23 cellular contexts compared by ENCODE assay signal in genomic region chr10:79390057-79390456, GRCh38. TPM values are rescaled to one million over a fixed set of nuclear protein-coding genes. Genes with fewer than 3 reads are reported as not detected.
DNase-seq lines count a peak whose midpoint lies in the region; ATAC-seq and TF ChIP-seq lines count a peak whose summit lies in the region.
"Had no signal": no experiment of that assay in that cellular context is flagged by ENCODE, and none has a peak within 500 bp of the region (broad histone marks: within the 10 kb centered on the region; RNA-seq: fewer than 3 reads in every experiment).

No MANE protein-coding gene starts in this region.

- H3K9me3 ChIP-seq in HEK293 (ENCODE audit: control insufficient read depth, insufficient read depth, low read depth, low read length) (no peaks in the 10 kb centered on the region), osteoblast (ENCODE audit: low read depth, low read length) (no peaks in the 10 kb centered on the region), transverse colon (no peaks in the 10 kb centered on the region)
- H3K9me3 ChIP-seq: MG63 had no signal

- peaks cover 7% of the 10 kb centered on the region for H4K20me1 ChIP-seq in osteoblast (ENCODE audit: insufficient read depth, low read length)

- H3K27ac ChIP-seq in HEK293 (ENCODE audit: extremely low read depth, low read depth, low read length) (no peak overlapping the region), dorsolateral prefrontal cortex (peak overlapping the region in 51 of 59 donors; percentile 0 to 85 (median 69)), osteoblast (ENCODE audit: low read depth, low read length) (no peak overlapping the region), transverse colon (peak overlapping the region; percentile 55 to 83 (median 58))
- H3K27ac ChIP-seq: RWPE1, SK-N-MC had no signal

- CTCF ChIA-PET in HEK293 (lab: Yijun Ruan, JAX), result interaction anchor here (0.6 to 1.3 kb wide), 5 partner anchors 10 to 630 kb away, joined by 3 to 6 read pairs (median 4); no protein-coding TSS in a partner anchor
- CTCF ChIA-PET in activated CD4-positive, alpha-beta T cell treated with anti-CD3 and anti-CD28 coated beads, Interleukin-2, amount 10 ng/mL, durations not matched to agents 7 days and 5 days (lab: Charles Lee), result interaction anchor here (1.5 kb wide), 1 partner anchor 15 kb away, joined by 6 read pairs; no protein-coding TSS in a partner anchor

- no peaks in the 10 kb centered on the region for H3K36me3 ChIP-seq in HEK293 (ENCODE audit: control insufficient read depth in 2 of 2, insufficient read depth in 1 of 2, low read length in 2 of 2)
- H3K36me3 ChIP-seq in osteoblast (ENCODE audit: insufficient read depth, low read length), result peaks cover 38% of the 10 kb centered on the region
- H3K36me3 ChIP-seq in transverse colon, result no peaks in the 10 kb centered on the region

- POLR2A ChIA-PET in HEK293 (lab: Yijun Ruan, JAX), result no interaction called here
- POLR2A ChIA-PET in activated CD4-positive, alpha-beta T cell treated with anti-CD3 and anti-CD28 coated beads, Interleukin-2, amount 10 ng/mL, durations not matched to agents 7 days and 5 days (lab: Charles Lee), result no interaction called here

- peak in 1 of 10 donors; percentile 16 for DNase-seq in dorsolateral prefrontal cortex
- peak; percentile 62 for DNase-seq in osteoblast (ENCODE audit: insufficient read length, low spot score, missing footprints)
- DNase-seq in transverse colon, result no peak
- DNase-seq in activated CD4-positive, alpha-beta T cell treated with anti-CD3 and anti-CD28 coated beads, Interleukin-2, amount 10 ng/mL, durations not matched to agents 7 days and 5 days, result no peak
- no peak for DNase-seq in NCI-H82 (lab: John Stamatoyannopoulos, UW)
- DNase-seq: ACHN; C1 segment of cervical spinal cord; Calu3; DMS153; MG63; NCI-H1417; NCI-H1930; NCI-H2227 treated with DMSO at 0.1 percent for 48 hours; NCI-H510A treated with DMSO at 0.1 percent for 48 hours; NCI-H748 treated with DMSO at 0.1 percent for 48 hours; NK-92 treated with Interleukin-12 subunit alpha and Interleukin-12 subunit beta, amount 100 ng/mL, for 24 hours; SHP77 treated with DMSO at 0.1 percent for 48 hours had no signal

- TF ChIP-seq EP300 in transverse colon (IDR thresholded peaks at IDR 0.05; ENCODE audit: low read depth), result no peak

- H3K4me2 ChIP-seq in osteoblast (ENCODE audit: insufficient read depth, low read length), result no peak overlapping the region

- H3K4me3 ChIP-seq in HEK293 (ENCODE audit: low read depth, low read length) (no peak overlapping the region), dorsolateral prefrontal cortex (no peak overlapping the region), osteoblast (ENCODE audit: insufficient read depth, low read length) (no peak overlapping the region), transverse colon (no peak overlapping the region)
- H3K4me3 ChIP-seq: MG63, SK-N-MC had no signal

- no peak for TF ChIP-seq CTCF in HEK293 (tag by site-specific recombination; IDR thresholded peaks at IDR 0.05)
- TF ChIP-seq CTCF in dorsolateral prefrontal cortex (IDR thresholded peaks at IDR 0.05 in 54 of 56, conservative IDR thresholded peaks at IDR 0.05 in 2 of 56; ENCODE audit: low read depth in 1 of 56, partially characterized antibody in 56 of 56), result no peak
- TF ChIP-seq CTCF in osteoblast (IDR thresholded peaks at IDR 0.05; ENCODE audit: extremely low read depth, low read depth, low read length), result no peak
- no peak for TF ChIP-seq CTCF in transverse colon (IDR thresholded peaks at IDR 0.05)

- H3K27me3 Mint-ChIP-seq in activated CD4-positive, alpha-beta T cell treated with anti-CD3 and anti-CD28 coated beads, Interleukin-2, amount 10 ng/mL, durations not matched to agents 7 days and 5 days, result no peaks in the 10 kb centered on the region

- no peaks in the 10 kb centered on the region for H3K4me1 ChIP-seq in HEK293 (ENCODE audit: control insufficient read depth, insufficient read depth, low read length)
- no peaks in the 10 kb centered on the region for H3K4me1 ChIP-seq in osteoblast (ENCODE audit: insufficient read depth, low read length)
- H3K4me1 ChIP-seq in transverse colon, result peaks cover 6 to 16% (median 13%) of the 10 kb centered on the region in 4 donors

- peaks cover 3% of the 10 kb centered on the region for H3K79me2 ChIP-seq in osteoblast (ENCODE audit: insufficient read depth, low read length)

- no peak for TF ChIP-seq POLR2A in transverse colon (IDR thresholded peaks at IDR 0.05)

- no peak overlapping the region for H2AFZ ChIP-seq in osteoblast (ENCODE audit: low read length)

- H3K4me3 Mint-ChIP-seq in activated CD4-positive, alpha-beta T cell treated with anti-CD3 and anti-CD28 coated beads, Interleukin-2, amount 10 ng/mL, durations not matched to agents 7 days and 5 days, result no peak overlapping the region
- H3K4me3 Mint-ChIP-seq: CD8-positive, alpha-beta T cell had no signal

- ATAC-seq in GM18511 (IDR thresholded peaks at IDR 0.05; ENCODE audit: unreplicated experiment) (no peak), GM19452 (IDR thresholded peaks at IDR 0.05; ENCODE audit: unreplicated experiment) (no peak)
- ATAC-seq: CD8-positive, alpha-beta T cell had no signal

- H3K4me1 Mint-ChIP-seq in activated CD4-positive, alpha-beta T cell treated with anti-CD3 and anti-CD28 coated beads, Interleukin-2, amount 10 ng/mL, durations not matched to agents 7 days and 5 days, result no peaks in the 10 kb centered on the region

- no peaks in the 10 kb centered on the region for H3K36me3 Mint-ChIP-seq in activated CD4-positive, alpha-beta T cell treated with anti-CD3 and anti-CD28 coated beads, Interleukin-2, amount 10 ng/mL, durations not matched to agents 7 days and 5 days (ENCODE audit: low read depth)
- H3K36me3 Mint-ChIP-seq: CD8-positive, alpha-beta T cell had no signal

- no peaks in the 10 kb centered on the region for H3K27me3 ChIP-seq in dorsolateral prefrontal cortex
- H3K27me3 ChIP-seq in osteoblast (ENCODE audit: insufficient read depth, low read length), result no peaks in the 10 kb centered on the region
- no peaks in the 10 kb centered on the region for H3K27me3 ChIP-seq in transverse colon
- H3K27me3 ChIP-seq: MG63 had no signal

- intact Hi-C loops in dorsolateral prefrontal cortex (cut with DNase I), result no loop called here
- intact Hi-C loops in transverse colon (cut with DNase I; ENCODE audit: low total_unique reads), result no loop called here

- WGBS in transverse colon (ENCODE audit: low coverage in 1 of 2), 2 donors, result 85 to 86% methylated on average over 1 to 2 of the region's 2 CpGs

- H3K27ac Mint-ChIP-seq in activated CD4-positive, alpha-beta T cell treated with anti-CD3 and anti-CD28 coated beads, Interleukin-2, amount 10 ng/mL, durations not matched to agents 7 days and 5 days, result no peak overlapping the region
- H3K27ac Mint-ChIP-seq: CD8-positive, alpha-beta T cell had no signal

- no peaks in the 10 kb centered on the region for H3K9me3 Mint-ChIP-seq in activated CD4-positive, alpha-beta T cell treated with anti-CD3 and anti-CD28 coated beads, Interleukin-2, amount 10 ng/mL, durations not matched to agents 7 days and 5 days
- H3K9me3 Mint-ChIP-seq: CD8-positive, alpha-beta T cell had no signal

- in situ Hi-C loops in transverse colon (cut with MboI; ENCODE audit: low pct_ligation_motif_present in 1 of 4, low pct_unique_long_range_greater_than_20kb in 1 of 4, low sequenced_read_pairs in 3 of 4), result no loop called here

TF ChIP-seq in HEK293, 187 proteins besides CTCF, POLR2A, EP300 and RAD21 (continues in another document):
- no peak for TF ChIP-seq ZNF560 (tag by site-specific recombination; IDR thresholded peaks at IDR 0.05; ENCODE audit: borderline replicate concordance)
- TF ChIP-seq, protein P1, sequence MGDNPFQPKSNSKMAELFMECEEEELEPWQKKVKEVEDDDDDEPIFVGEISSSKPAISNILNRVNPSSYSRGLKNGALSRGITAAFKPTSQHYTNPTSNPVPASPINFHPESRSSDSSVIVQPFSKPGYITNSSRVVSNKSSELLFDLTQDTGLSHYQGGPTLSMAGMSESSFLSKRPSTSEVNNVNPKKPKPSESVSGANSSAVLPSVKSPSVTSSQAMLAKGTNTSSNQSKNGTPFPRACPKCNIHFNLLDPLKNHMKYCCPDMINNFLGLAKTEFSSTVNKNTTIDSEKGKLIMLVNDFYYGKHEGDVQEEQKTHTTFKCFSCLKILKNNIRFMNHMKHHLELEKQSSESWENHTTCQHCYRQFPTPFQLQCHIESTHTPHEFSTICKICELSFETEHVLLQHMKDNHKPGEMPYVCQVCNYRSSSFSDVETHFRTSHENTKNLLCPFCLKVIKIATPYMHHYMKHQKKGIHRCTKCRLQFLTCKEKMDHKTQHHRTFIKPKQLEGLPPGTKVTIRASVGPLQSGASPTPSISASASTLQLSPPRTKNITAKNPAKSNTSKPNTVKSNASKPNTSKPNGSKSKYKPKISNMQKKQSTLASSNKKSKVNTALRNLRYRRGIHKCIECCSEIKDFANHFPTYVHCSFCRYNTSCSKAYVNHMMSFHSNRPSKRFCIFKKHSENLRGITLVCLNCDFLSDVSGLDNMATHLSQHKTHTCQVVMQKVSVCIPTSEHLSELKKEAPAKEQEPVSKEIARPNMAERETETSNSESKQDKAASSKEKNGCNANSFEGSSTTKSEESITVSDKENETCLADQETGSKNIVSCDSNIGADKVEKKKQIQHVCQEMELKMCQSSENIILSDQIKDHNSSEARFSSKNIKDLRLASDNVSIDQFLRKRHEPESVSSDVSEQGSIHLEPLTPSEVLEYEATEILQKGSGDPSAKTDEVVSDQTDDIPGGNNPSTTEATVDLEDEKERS (tag by site-specific recombination; IDR thresholded peaks at IDR 0.05), result no peak

RNA-seq across cellular contexts. Expression of gene PPIF, which starts 42.8 kb away (rescaled TPM):
- total RNA-seq in dorsolateral prefrontal cortex (10 to 100 TPM; 36.9 to 90.0 (median 52.6) TPM), osteoblast (37.7 and 39.1 TPM in 2 replicates), transverse colon (100 to 1,000 TPM in 1 of 4 donors, 10 to 100 TPM in 3; 37.2 to 149 (median 51.6) TPM)
- total RNA-seq in activated CD4-positive, alpha-beta T cell treated with anti-CD3 and anti-CD28 coated beads, Interleukin-2, amount 10 ng/mL, durations not matched to agents 7 days and 5 days, result 10 to 100 TPM; 53.7 to 56.7 TPM

RNA-seq across cellular contexts. Expression of gene ZCCHC24, which starts 55.4 kb away (rescaled TPM):
- total RNA-seq in dorsolateral prefrontal cortex (100 to 1,000 TPM in 56 of 120 experiments, 10 to 100 TPM in 64; 46.7 to 245 (median 97.2) TPM), osteoblast (48.5 and 69.5 TPM in 2 replicates), transverse colon (10 to 100 TPM; 15.6 to 41.1 (median 22.5) TPM)
- total RNA-seq in activated CD4-positive, alpha-beta T cell treated with anti-CD3 and anti-CD28 coated beads, Interleukin-2, amount 10 ng/mL, durations not matched to agents 7 days and 5 days, result under 1 TPM; 0.52 to 0.73 TPM

Comparison
In these comparisons a context has a peak if more than half of its experiments do, and no peak if none do; other contexts are left out.
1. H3K27ac ChIP-seq: peak in dorsolateral prefrontal cortex (51 of 59) and transverse colon (4 of 4); none in HEK293 (single experiment) and osteoblast (single experiment).
2. RNA of gene ZCCHC24, which starts 55.4 kb away (total RNA-seq): 46.7 to 245 TPM in dorsolateral prefrontal cortex, 48.5 to 69.5 TPM in osteoblast and 15.6 to 41.1 TPM in transverse colon; 0.52 to 0.73 TPM in activated CD4-positive, alpha-beta T cell treated with anti-CD3 and anti-CD28 coated beads, Interleukin-2, amount 10 ng/mL, durations not matched to agents 7 days and 5 days; every median in the first group is over 4 times any median in the second.